ENCODE assay signal across 1 cellular context in genomic region chr2:177393824-177394614, GRCh38.
TF ChIP-seq lines count a peak whose summit lies in the region.

No MANE protein-coding gene starts in this region.

TF ChIP-seq in HepG2, 621 proteins besides CTCF, POLR2A, EP300 and RAD21 (continued from another document and continues in another):
- TF ChIP-seq FUBP1 (CRISPR knock-in tag; IDR thresholded peaks at IDR 0.05; ENCODE audit: borderline replicate concordance) (no peak), RFX1 (IDR thresholded peaks at IDR 0.05) (no peak), ZNF20 (CRISPR knock-in tag; IDR thresholded peaks at IDR 0.05) (no peak), KLF6 (CRISPR knock-in tag; IDR thresholded peaks at IDR 0.05) (no peak), EHMT2 (IDR thresholded peaks at IDR 0.05; ENCODE audit: borderline replicate concordance, low read depth, low read length) (no peak), ONECUT2 (CRISPR knock-in tag; IDR thresholded peaks at IDR 0.05) (peak; percentile 22; the same call in 1 of the 2 replicates), CCDC6 (CRISPR knock-in tag; IDR thresholded peaks at IDR 0.05) (0 out of 2 replicates have a peak, but pooled peaks have one; percentile 12), CHD4 (IDR thresholded peaks at IDR 0.05; ENCODE audit: borderline replicate concordance, low read length) (peak; percentile 66), ERF (CRISPR knock-in tag; IDR thresholded peaks at IDR 0.05) (0 out of 2 replicates have a peak, but pooled peaks have one; percentile 7), ZNF343 (CRISPR knock-in tag; IDR thresholded peaks at IDR 0.05) (no peak), ZNF747 (CRISPR knock-in tag; IDR thresholded peaks at IDR 0.05; ENCODE audit: borderline replicate concordance) (no peak), HBP1 (CRISPR knock-in tag; IDR thresholded peaks at IDR 0.05; ENCODE audit: low read depth) (no peak), SIN3A (IDR thresholded peaks at IDR 0.05; ENCODE audit: borderline replicate concordance, low read depth, low read length) (no peak), ATF1 (CRISPR knock-in tag; IDR thresholded peaks at IDR 0.05) (peak; percentile 50; the same call in 1 of the 2 replicates), BRF2 (CRISPR knock-in tag; IDR thresholded peaks at IDR 0.05) (no peak; the same call in 1 of the 2 replicates), NR2F6 (IDR thresholded peaks at IDR 0.05) (no peak), NR2F6 (CRISPR knock-in tag; IDR thresholded peaks at IDR 0.05) (peak; percentile 34; the same call in 1 of the 2 replicates), ZBTB7A (CRISPR knock-in tag; IDR thresholded peaks at IDR 0.05) (no peak), ZNF543 (CRISPR knock-in tag; IDR thresholded peaks at IDR 0.05) (no peak), ZBTB38 (CRISPR knock-in tag; IDR thresholded peaks at IDR 0.05) (no peak), ZNF598 (CRISPR knock-in tag; IDR thresholded peaks at IDR 0.05; ENCODE audit: borderline replicate concordance) (no peak), ZFP91 (CRISPR knock-in tag; IDR thresholded peaks at IDR 0.05; ENCODE audit: borderline replicate concordance) (no peak), ZFP36 (IDR thresholded peaks at IDR 0.05; ENCODE audit: borderline replicate concordance, low read depth, low read length, partially characterized antibody) (no peak), PPARG (CRISPR knock-in tag; conservative IDR thresholded peaks at IDR 0.05) (peak; percentile 91), SOX6 (IDR thresholded peaks at IDR 0.05) (no peak), SOX6 (CRISPR knock-in tag; IDR thresholded peaks at IDR 0.05) (peak; percentile 84; the same call in 1 of the 2 replicates), ZNF891 (CRISPR knock-in tag; IDR thresholded peaks at IDR 0.05) (no peak), TBX2 (CRISPR knock-in tag; IDR thresholded peaks at IDR 0.05; ENCODE audit: borderline replicate concordance) (peak; percentile 39; the same call in 1 of the 2 replicates), PHF8 (CRISPR knock-in tag; IDR thresholded peaks at IDR 0.05) (no peak), SPEN (CRISPR knock-in tag; IDR thresholded peaks at IDR 0.05; ENCODE audit: low read depth) (no peak), ZNF530 (CRISPR knock-in tag; IDR thresholded peaks at IDR 0.05; ENCODE audit: low read depth) (no peak), MEIS2 (CRISPR knock-in tag; IDR thresholded peaks at IDR 0.05) (0 out of 2 replicates have a peak, but pooled peaks have one; percentile 37), ZSCAN25 (CRISPR knock-in tag; IDR thresholded peaks at IDR 0.05) (no peak), MED13 (CRISPR knock-in tag; IDR thresholded peaks at IDR 0.05) (no peak), ZKSCAN1 (IDR thresholded peaks at IDR 0.05; ENCODE audit: low read length) (no peak), ZNF792 (CRISPR knock-in tag; IDR thresholded peaks at IDR 0.05) (no peak), NONO (IDR thresholded peaks at IDR 0.05) (no peak), NONO (CRISPR knock-in tag; conservative IDR thresholded peaks at IDR 0.05) (peak; percentile 14; the same call in 1 of the 2 replicates), ZNF501 (CRISPR knock-in tag; IDR thresholded peaks at IDR 0.05) (no peak), MYNN (CRISPR knock-in tag; IDR thresholded peaks at IDR 0.05; ENCODE audit: low read depth) (no peak), CENPT (CRISPR knock-in tag; IDR thresholded peaks at IDR 0.05; ENCODE audit: low read depth) (no peak), NCOA2 (CRISPR knock-in tag; IDR thresholded peaks at IDR 0.05) (peak; percentile 60; the same call in 1 of the 2 replicates), TBP (CRISPR knock-in tag; IDR thresholded peaks at IDR 0.05) (no peak), ZNF761 (CRISPR knock-in tag; conservative IDR thresholded peaks at IDR 0.05) (no peak), TFE3 (CRISPR knock-in tag; IDR thresholded peaks at IDR 0.05) (no peak)
- TF ChIP-seq, protein P1, sequence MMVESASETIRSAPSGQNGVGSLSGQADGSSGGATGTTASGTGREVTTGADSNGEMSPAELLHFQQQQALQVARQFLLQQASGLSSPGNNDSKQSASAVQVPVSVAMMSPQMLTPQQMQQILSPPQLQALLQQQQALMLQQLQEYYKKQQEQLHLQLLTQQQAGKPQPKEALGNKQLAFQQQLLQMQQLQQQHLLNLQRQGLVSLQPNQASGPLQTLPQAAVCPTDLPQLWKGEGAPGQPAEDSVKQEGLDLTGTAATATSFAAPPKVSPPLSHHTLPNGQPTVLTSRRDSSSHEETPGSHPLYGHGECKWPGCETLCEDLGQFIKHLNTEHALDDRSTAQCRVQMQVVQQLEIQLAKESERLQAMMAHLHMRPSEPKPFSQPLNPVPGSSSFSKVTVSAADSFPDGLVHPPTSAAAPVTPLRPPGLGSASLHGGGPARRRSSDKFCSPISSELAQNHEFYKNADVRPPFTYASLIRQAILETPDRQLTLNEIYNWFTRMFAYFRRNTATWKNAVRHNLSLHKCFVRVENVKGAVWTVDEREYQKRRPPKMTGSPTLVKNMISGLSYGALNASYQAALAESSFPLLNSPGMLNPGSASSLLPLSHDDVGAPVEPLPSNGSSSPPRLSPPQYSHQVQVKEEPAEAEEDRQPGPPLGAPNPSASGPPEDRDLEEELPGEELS (CRISPR knock-in tag; IDR thresholded peaks at IDR 0.05) = peak; percentile 81
- TF ChIP-seq, protein P2, sequence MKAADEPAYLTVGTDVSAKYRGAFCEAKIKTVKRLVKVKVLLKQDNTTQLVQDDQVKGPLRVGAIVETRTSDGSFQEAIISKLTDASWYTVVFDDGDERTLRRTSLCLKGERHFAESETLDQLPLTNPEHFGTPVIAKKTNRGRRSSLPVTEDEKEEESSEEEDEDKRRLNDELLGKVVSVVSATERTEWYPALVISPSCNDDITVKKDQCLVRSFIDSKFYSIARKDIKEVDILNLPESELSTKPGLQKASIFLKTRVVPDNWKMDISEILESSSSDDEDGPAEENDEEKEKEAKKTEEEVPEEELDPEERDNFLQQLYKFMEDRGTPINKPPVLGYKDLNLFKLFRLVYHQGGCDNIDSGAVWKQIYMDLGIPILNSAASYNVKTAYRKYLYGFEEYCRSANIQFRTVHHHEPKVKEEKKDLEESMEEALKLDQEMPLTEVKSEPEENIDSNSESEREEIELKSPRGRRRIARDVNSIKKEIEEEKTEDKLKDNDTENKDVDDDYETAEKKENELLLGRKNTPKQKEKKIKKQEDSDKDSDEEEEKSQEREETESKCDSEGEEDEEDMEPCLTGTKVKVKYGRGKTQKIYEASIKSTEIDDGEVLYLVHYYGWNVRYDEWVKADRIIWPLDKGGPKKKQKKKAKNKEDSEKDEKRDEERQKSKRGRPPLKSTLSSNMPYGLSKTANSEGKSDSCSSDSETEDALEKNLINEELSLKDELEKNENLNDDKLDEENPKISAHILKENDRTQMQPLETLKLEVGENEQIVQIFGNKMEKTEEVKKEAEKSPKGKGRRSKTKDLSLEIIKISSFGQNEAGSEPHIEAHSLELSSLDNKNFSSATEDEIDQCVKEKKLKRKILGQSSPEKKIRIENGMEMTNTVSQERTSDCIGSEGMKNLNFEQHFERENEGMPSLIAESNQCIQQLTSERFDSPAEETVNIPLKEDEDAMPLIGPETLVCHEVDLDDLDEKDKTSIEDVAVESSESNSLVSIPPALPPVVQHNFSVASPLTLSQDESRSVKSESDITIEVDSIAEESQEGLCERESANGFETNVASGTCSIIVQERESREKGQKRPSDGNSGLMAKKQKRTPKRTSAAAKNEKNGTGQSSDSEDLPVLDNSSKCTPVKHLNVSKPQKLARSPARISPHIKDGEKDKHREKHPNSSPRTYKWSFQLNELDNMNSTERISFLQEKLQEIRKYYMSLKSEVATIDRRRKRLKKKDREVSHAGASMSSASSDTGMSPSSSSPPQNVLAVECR (CRISPR knock-in tag; IDR thresholded peaks at IDR 0.05; ENCODE audit: borderline replicate concordance) = peak; percentile 12; the same call in 1 of the 2 replicates
- TF ChIP-seq, protein P3, sequence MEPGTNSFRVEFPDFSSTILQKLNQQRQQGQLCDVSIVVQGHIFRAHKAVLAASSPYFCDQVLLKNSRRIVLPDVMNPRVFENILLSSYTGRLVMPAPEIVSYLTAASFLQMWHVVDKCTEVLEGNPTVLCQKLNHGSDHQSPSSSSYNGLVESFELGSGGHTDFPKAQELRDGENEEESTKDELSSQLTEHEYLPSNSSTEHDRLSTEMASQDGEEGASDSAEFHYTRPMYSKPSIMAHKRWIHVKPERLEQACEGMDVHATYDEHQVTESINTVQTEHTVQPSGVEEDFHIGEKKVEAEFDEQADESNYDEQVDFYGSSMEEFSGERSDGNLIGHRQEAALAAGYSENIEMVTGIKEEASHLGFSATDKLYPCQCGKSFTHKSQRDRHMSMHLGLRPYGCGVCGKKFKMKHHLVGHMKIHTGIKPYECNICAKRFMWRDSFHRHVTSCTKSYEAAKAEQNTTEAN (CRISPR knock-in tag; conservative IDR thresholded peaks at IDR 0.05) = peak; percentile 81; the same call in 1 of the 2 replicates
